37 cellular contexts compared by ENCODE assay signal in genomic region chrX:78046362-78046761, GRCh38.
"Had no signal": no experiment of that assay in that cellular context is flagged by ENCODE, and none has a peak within 500 bp of the region (broad histone marks: within the 10 kb centered on the region; RNA-seq: fewer than 3 reads in every experiment).

No MANE protein-coding gene starts in this region.

- H3K27me3 Mint-ChIP-seq: activated naive CD4-positive, alpha-beta T cell treated with anti-CD3 and anti-CD28 coated beads, Interleukin-2, amount 10 ng/mL, durations not matched to agents 7 days and 5 days; activated naive CD4-positive, alpha-beta T cell treated with anti-CD3 and anti-CD28 coated beads, Interleukin-2, amount 50 U/mL, for 24 hours; activated naive CD8-positive, alpha-beta T cell; activated naive CD8-positive, alpha-beta T cell treated with anti-CD3 and anti-CD28 coated beads for 36 hours; activated naive CD8-positive, alpha-beta T cell treated with anti-CD3 and anti-CD28 coated beads, Interleukin-2, amount 10 ng/mL, durations not matched to agents 7 days and 5 days; activated naive CD8-positive, alpha-beta T cell treated with anti-CD3 and anti-CD28 coated beads, Interleukin-2, amount 50 U/mL, for 24 hours; activated T-helper 17 cell treated with anti-CD3 and anti-CD28 coated beads, Interleukin-2, amount 50 U/mL, for 72 hours; brain; central memory CD8-positive, alpha-beta T cell had no signal

- H3K4me3 Mint-ChIP-seq: activated naive CD4-positive, alpha-beta T cell treated with anti-CD3 and anti-CD28 coated beads for 36 hours; activated naive CD4-positive, alpha-beta T cell treated with anti-CD3 and anti-CD28 coated beads, Interleukin-2, amount 10 ng/mL, durations not matched to agents 7 days and 5 days; activated naive CD4-positive, alpha-beta T cell treated with anti-CD3 and anti-CD28 coated beads, Interleukin-2, amount 50 U/mL, for 24 hours; activated naive CD8-positive, alpha-beta T cell; activated naive CD8-positive, alpha-beta T cell treated with anti-CD3 and anti-CD28 coated beads for 36 hours; activated naive CD8-positive, alpha-beta T cell treated with anti-CD3 and anti-CD28 coated beads, Interleukin-2, amount 10 ng/mL, durations not matched to agents 7 days and 5 days; activated naive CD8-positive, alpha-beta T cell treated with anti-CD3 and anti-CD28 coated beads, Interleukin-2, amount 50 U/mL, for 24 hours; activated T-cell treated with anti-CD3 and anti-CD28 coated beads, Interleukin-2, amount 50 U/mL, for 24 hours; activated T-cell treated with anti-CD3 and anti-CD28 coated beads, Interleukin-2, amount 50 U/mL, for 4 hours; activated T-cell treated with anti-CD3 and anti-CD28 coated beads, Interleukin-2, amount 50 U/mL, for 72 hours; activated T-helper 1 cell treated with anti-CD3 and anti-CD28 coated beads, Interleukin-12 subunit alpha, Interleukin-12 subunit beta, Interleukin-2, Interleukin-4 antibody, amounts not matched to agents 30 ng/mL and 10 ng/mL and 1 ng/mL, durations not matched to agents 14 hours and 24 hours and 36 hours; activated T-helper 17 cell treated with anti-CD3 and anti-CD28 coated beads, Interleukin-2, amount 50 U/mL, for 72 hours; brain; central memory CD8-positive, alpha-beta T cell had no signal

- H3K27me3 ChIP-seq: ascending aorta, body of pancreas, brain microvascular endothelial cell, cardiac muscle cell had no signal

- H3K9me3 ChIP-seq: ascending aorta, body of pancreas, breast epithelium had no signal

- H3K36me3 Mint-ChIP-seq: activated naive CD4-positive, alpha-beta T cell treated with anti-CD3 and anti-CD28 coated beads, Interleukin-2, amount 50 U/mL, for 72 hours; activated naive CD8-positive, alpha-beta T cell treated with anti-CD3 and anti-CD28 coated beads for 36 hours had no signal

- H3K27ac Mint-ChIP-seq: activated naive CD4-positive, alpha-beta T cell treated with anti-CD3 and anti-CD28 coated beads for 36 hours; activated naive CD4-positive, alpha-beta T cell treated with anti-CD3 and anti-CD28 coated beads, Interleukin-2, amount 10 ng/mL, durations not matched to agents 7 days and 5 days; activated naive CD4-positive, alpha-beta T cell treated with anti-CD3 and anti-CD28 coated beads, Interleukin-2, amount 50 U/mL, for 24 hours; activated naive CD4-positive, alpha-beta T cell treated with anti-CD3 and anti-CD28 coated beads, Interleukin-2, amount 50 U/mL, for 72 hours; activated naive CD8-positive, alpha-beta T cell; activated naive CD8-positive, alpha-beta T cell treated with anti-CD3 and anti-CD28 coated beads for 36 hours; activated naive CD8-positive, alpha-beta T cell treated with anti-CD3 and anti-CD28 coated beads, Interleukin-2, amount 10 ng/mL, durations not matched to agents 7 days and 5 days; activated naive CD8-positive, alpha-beta T cell treated with anti-CD3 and anti-CD28 coated beads, Interleukin-2, amount 50 U/mL, for 24 hours; activated T-cell treated with anti-CD3 and anti-CD28 coated beads, Interleukin-2, amount 50 U/mL, for 24 hours; activated T-cell treated with anti-CD3 and anti-CD28 coated beads, Interleukin-2, amount 50 U/mL, for 72 hours; activated T-helper 1 cell treated with anti-CD3 and anti-CD28 coated beads, Interleukin-12 subunit alpha, Interleukin-12 subunit beta, Interleukin-2, Interleukin-4 antibody, amounts not matched to agents 30 ng/mL and 10 ng/mL and 1 ng/mL, durations not matched to agents 14 hours and 24 hours and 36 hours; activated T-helper 17 cell treated with anti-CD3 and anti-CD28 coated beads, Interleukin-2, amount 50 U/mL, for 72 hours; activated T-helper 2 cell treated with anti-CD3 and anti-CD28 coated beads, Interferon-gamma antibody, Interleukin-2, Interleukin-4, amounts not matched to agents 10 μg/mL and 5 μg/mL and 100 μg/mL, durations not matched to agents 14 hours and 24 hours and 36 hours; brain had no signal

- ATAC-seq: activated naive CD4-positive, alpha-beta T cell treated with anti-CD3 and anti-CD28 coated beads, Interleukin-2, amount 50 U/mL, for 72 hours; activated naive CD8-positive, alpha-beta T cell treated with anti-CD3 and anti-CD28 coated beads, Interleukin-2, amount 50 U/mL, for 24 hours; activated T-cell treated with anti-CD3 and anti-CD28 coated beads, Interleukin-2, amount 50 U/mL, for 4 hours; activated T-cell treated with anti-CD3 and anti-CD28 coated beads, Interleukin-2, amount 50 U/mL, for 72 hours; activated T-helper 17 cell treated with anti-CD3 and anti-CD28 coated beads, Interleukin-2, amount 50 U/mL, for 72 hours; body of pancreas had no signal

- H3K4me1 Mint-ChIP-seq: activated naive CD4-positive, alpha-beta T cell treated with anti-CD3 and anti-CD28 coated beads, Interleukin-2, amount 10 ng/mL, durations not matched to agents 7 days and 5 days; activated naive CD4-positive, alpha-beta T cell treated with anti-CD3 and anti-CD28 coated beads, Interleukin-2, amount 50 U/mL, for 24 hours; activated naive CD8-positive, alpha-beta T cell treated with anti-CD3 and anti-CD28 coated beads for 36 hours; activated naive CD8-positive, alpha-beta T cell treated with anti-CD3 and anti-CD28 coated beads, Interleukin-2, amount 10 ng/mL, durations not matched to agents 7 days and 5 days; activated T-helper 17 cell treated with anti-CD3 and anti-CD28 coated beads, Interleukin-2, amount 50 U/mL, for 72 hours; brain; central memory CD8-positive, alpha-beta T cell had no signal

- H3K27ac ChIP-seq: ascending aorta, body of pancreas, brain microvascular endothelial cell, breast epithelium, cardiac muscle cell had no signal

- H3K4me1 ChIP-seq: ascending aorta, body of pancreas, breast epithelium had no signal

- H3K36me3 ChIP-seq: brain microvascular endothelial cell, breast epithelium had no signal

- DNase-seq: activated effector memory CD4-positive, alpha-beta T cell treated with anti-CD3 and anti-CD28 coated beads, Interleukin-2, amount 50 U/mL, for 16 hours; activated effector memory CD4-positive, alpha-beta T cell treated with Interleukin-2 at 50 U/mL for 16 hours; activated gamma-delta T cell; activated gamma-delta T cell treated with Interleukin-2 at 50 U/mL for 16 hours; activated naive CD4-positive, alpha-beta T cell; activated naive CD4-positive, alpha-beta T cell treated with anti-CD3 and anti-CD28 coated beads for 36 hours; activated naive CD4-positive, alpha-beta T cell treated with anti-CD3 and anti-CD28 coated beads, Interleukin-2, amount 10 ng/mL, durations not matched to agents 7 days and 5 days; activated naive CD4-positive, alpha-beta T cell treated with anti-CD3 and anti-CD28 coated beads, Interleukin-2, amount 50 U/mL, for 16 hours; activated naive CD4-positive, alpha-beta T cell treated with Interleukin-2 at 50 U/mL for 16 hours; activated naive CD8-positive, alpha-beta T cell treated with anti-CD3 and anti-CD28 coated beads for 36 hours; activated naive CD8-positive, alpha-beta T cell treated with anti-CD3 and anti-CD28 coated beads, Interleukin-2, amount 10 ng/mL, durations not matched to agents 7 days and 5 days; activated naive CD8-positive, alpha-beta T cell treated with anti-CD3 and anti-CD28 coated beads, Interleukin-2, amount 50 U/mL, for 24 hours; activated T-cell treated with anti-CD3 and anti-CD28 coated beads, Interleukin-2, amount 50 U/mL, for 24 hours; activated T-cell treated with anti-CD3 and anti-CD28 coated beads, Interleukin-2, amount 50 U/mL, for 4 hours; activated T-cell treated with anti-CD3 and anti-CD28 coated beads, Interleukin-2, amount 50 U/mL, for 48 hours; activated T-cell treated with anti-CD3 and anti-CD28 coated beads, Interleukin-2, amount 50 U/mL, for 72 hours; amniotic stem cell; amygdala; anterior cingulate cortex; aorta; body of pancreas; brain microvascular endothelial cell; caudate nucleus; central memory CD4-positive, alpha-beta T cell; cerebellar nuclear complex had no signal

- FAIRE-seq: bronchial epithelial cell had no signal

- H3K4me3 ChIP-seq: ascending aorta, body of pancreas, breast epithelium, cardiac muscle cell had no signal

- H3K9me3 Mint-ChIP-seq: activated naive CD4-positive, alpha-beta T cell treated with anti-CD3 and anti-CD28 coated beads for 36 hours; activated naive CD4-positive, alpha-beta T cell treated with anti-CD3 and anti-CD28 coated beads, Interleukin-2, amount 10 ng/mL, durations not matched to agents 7 days and 5 days; activated naive CD4-positive, alpha-beta T cell treated with anti-CD3 and anti-CD28 coated beads, Interleukin-2, amount 50 U/mL, for 24 hours; activated naive CD4-positive, alpha-beta T cell treated with anti-CD3 and anti-CD28 coated beads, Interleukin-2, amount 50 U/mL, for 72 hours; activated naive CD8-positive, alpha-beta T cell treated with anti-CD3 and anti-CD28 coated beads for 36 hours; activated naive CD8-positive, alpha-beta T cell treated with anti-CD3 and anti-CD28 coated beads, Interleukin-2, amount 10 ng/mL, durations not matched to agents 7 days and 5 days; activated naive CD8-positive, alpha-beta T cell treated with anti-CD3 and anti-CD28 coated beads, Interleukin-2, amount 50 U/mL, for 24 hours; activated T-cell treated with anti-CD3 and anti-CD28 coated beads, Interleukin-2, amount 50 U/mL, for 24 hours; activated T-cell treated with anti-CD3 and anti-CD28 coated beads, Interleukin-2, amount 50 U/mL, for 4 hours; activated T-cell treated with anti-CD3 and anti-CD28 coated beads, Interleukin-2, amount 50 U/mL, for 72 hours; activated T-helper 1 cell treated with anti-CD3 and anti-CD28 coated beads, Interleukin-12 subunit alpha, Interleukin-12 subunit beta, Interleukin-2, Interleukin-4 antibody, amounts not matched to agents 30 ng/mL and 10 ng/mL and 1 ng/mL, durations not matched to agents 14 hours and 24 hours and 36 hours; activated T-helper 17 cell treated with anti-CD3 and anti-CD28 coated beads, Interleukin-2, amount 50 U/mL, for 72 hours; activated T-helper 2 cell treated with anti-CD3 and anti-CD28 coated beads, Interferon-gamma antibody, Interleukin-2, Interleukin-4, amounts not matched to agents 10 μg/mL and 5 μg/mL and 100 μg/mL, durations not matched to agents 14 hours and 24 hours and 36 hours; brain; central memory CD8-positive, alpha-beta T cell had no signal
